Comparison of ENCODE assay signal across 8 cellular contexts in the genomic region with DNA sequence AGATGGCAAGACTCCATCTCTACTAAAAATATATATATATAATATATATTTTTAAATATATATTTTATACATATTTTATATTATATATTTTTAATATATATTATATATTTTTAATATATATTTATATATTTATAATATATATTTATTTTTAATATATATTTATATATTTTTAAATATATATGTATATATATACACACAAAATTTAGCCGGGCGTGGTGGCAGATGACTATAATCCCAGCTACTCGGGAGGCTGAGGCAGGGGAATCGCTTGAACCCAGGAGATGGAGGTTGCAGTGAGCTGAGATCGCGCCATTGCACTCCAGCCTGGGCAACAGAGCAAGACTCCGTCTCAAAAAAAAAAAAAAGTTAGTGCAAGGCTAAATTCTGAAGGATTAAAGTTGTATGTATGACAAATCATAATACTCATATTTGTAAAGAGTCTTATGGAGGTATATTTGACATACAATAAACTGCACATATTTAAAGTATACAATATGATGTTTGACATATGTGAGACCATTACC. TPM values are rescaled to one million over a fixed set of nuclear protein-coding genes. Genes with fewer than 3 reads are reported as not detected.
A peak's percentile ranks its signal among the peaks of the same experiment; 100 is the strongest.
DNase-seq lines count a peak whose midpoint lies in the region; ATAC-seq and TF ChIP-seq lines count a peak whose summit lies in the region.

No MANE protein-coding gene starts in this region.

- no peak for TF ChIP-seq CTCF in A673 (conservative IDR thresholded peaks at IDR 0.05; ENCODE audit: low read depth, low read length)
- no peak for TF ChIP-seq CTCF in mammary epithelial cell (conservative IDR thresholded peaks at IDR 0.05 in 1 of 2, IDR thresholded peaks at IDR 0.05 in 1 of 2; ENCODE audit: extremely low read depth in 1 of 2, insufficient read depth in 1 of 2, low read depth in 1 of 2, low read length in 2 of 2)
- TF ChIP-seq CTCF in GM10248 (IDR thresholded peaks at IDR 0.05; ENCODE audit: control extremely low read depth, extremely low read depth, low read depth, missing control alignments): no peak

- no peak overlapping the region for H3K9ac ChIP-seq in mammary epithelial cell (ENCODE audit: insufficient read depth, low read length)

- H3K27ac ChIP-seq in A673 (ENCODE audit: low read depth, low read length, poor library complexity, severe bottlenecking): peak overlapping the region; percentile 91
- H3K27ac ChIP-seq in mammary epithelial cell (ENCODE audit: insufficient read depth, low read depth, low read length): no peak overlapping the region

- H3K4me3 Mint-ChIP-seq in IgD-negative memory B cell: peak overlapping the region; percentile 93 to 99 (median 98)
- H3K4me3 Mint-ChIP-seq in natural killer cell treated with Interleukin-12 subunit alpha and Interleukin-12 subunit beta and Interleukin-15 and Interleukin-18, amount 100 ng/mL, for 72 hours: peak overlapping the region; percentile 98

- H3K27me3 Mint-ChIP-seq in IgD-negative memory B cell: no peaks in the 10 kb centered on the region
- no peaks in the 10 kb centered on the region for H3K27me3 Mint-ChIP-seq in natural killer cell treated with Interleukin-12 subunit alpha and Interleukin-12 subunit beta and Interleukin-15 and Interleukin-18, amount 100 ng/mL, for 72 hours

- peak overlapping the region; percentile 98 for H2AFZ ChIP-seq in mammary epithelial cell (ENCODE audit: low read depth, low read length)

- dilution Hi-C loops in mammary epithelial cell (cut with HindIII; ENCODE audit: low sequenced_read_pairs): no loop called here

- H3K4me1 ChIP-seq in A673 (ENCODE audit: insufficient read depth, low read length, poor library complexity, severe bottlenecking) (peaks cover 4% of the 10 kb centered on the region), mammary epithelial cell (ENCODE audit: insufficient read depth, low read length) (peaks cover 13% of the 10 kb centered on the region)

- H3K79me2 ChIP-seq in mammary epithelial cell (ENCODE audit: insufficient read depth, low read length): peaks cover 45% of the 10 kb centered on the region

- BruUV-seq in A673 (replicated peaks; lab: Mats Ljungman, UMichigan) (no TSS peak), mammary epithelial cell (replicated peaks; lab: Mats Ljungman, UMichigan) (no TSS peak)

- ATAC-seq in natural killer cell treated with Interleukin-12 subunit alpha and Interleukin-12 subunit beta and Interleukin-15 and Interleukin-18, amount 100 ng/mL, for 72 hours: no peak
- ATAC-seq in HG03135 (IDR thresholded peaks at IDR 0.05; ENCODE audit: unreplicated experiment) (no peak), GM21723 (IDR thresholded peaks at IDR 0.05; ENCODE audit: unreplicated experiment) (no peak), HG03571 (IDR thresholded peaks at IDR 0.05; ENCODE audit: unreplicated experiment) (no peak)

- H3K36me3 ChIP-seq in A673 (ENCODE audit: insufficient read depth, low read length, poor library complexity, severe bottlenecking): peaks cover 15% of the 10 kb centered on the region
- H3K36me3 ChIP-seq in mammary epithelial cell (ENCODE audit: insufficient read depth, low read length): peaks cover 10% of the 10 kb centered on the region

- in situ Hi-C loops in mammary epithelial cell (cut with MboI; ENCODE audit: low sequenced_read_pairs in 2 of 2): no loop called here

- H3K4me2 ChIP-seq in mammary epithelial cell (ENCODE audit: insufficient read depth, low read depth, low read length): peak overlapping the region; percentile 91

- no peaks in the 10 kb centered on the region for H3K36me3 Mint-ChIP-seq in IgD-negative memory B cell
- peaks cover 23% of the 10 kb centered on the region for H3K36me3 Mint-ChIP-seq in natural killer cell treated with Interleukin-12 subunit alpha and Interleukin-12 subunit beta and Interleukin-15 and Interleukin-18, amount 100 ng/mL, for 72 hours

- DNase-seq in A673 (ENCODE audit: low spot score): no peak
- no peak for DNase-seq in mammary epithelial cell
- DNase-seq in natural killer cell treated with Interleukin-12 subunit alpha and Interleukin-12 subunit beta and Interleukin-15 and Interleukin-18, amount 100 ng/mL, for 72 hours (ENCODE audit: low spot score): no peak
- DNase-seq in GM10248 (ENCODE audit: extremely low spot score): no peak

- CTCF ChIA-PET in A673 (lab: Charles Lee): no interaction called here
- CTCF ChIA-PET in mammary epithelial cell (lab: Charles Lee; ENCODE audit: low non-redundant PET): no interaction called here
- CTCF ChIA-PET in GM10248 (lab: Yijun Ruan, JAX): no interaction called here

- WGBS in mammary epithelial cell (ENCODE audit: low coverage, missing lambda C conversion rate): 95% methylated on average over 6 of the region's 7 CpGs

- H3K9me3 ChIP-seq in A673 (ENCODE audit: low read depth, low read length, poor library complexity, severe bottlenecking) (no peaks in the 10 kb centered on the region), mammary epithelial cell (replicated peaks; ENCODE audit: insufficient read depth, low read length) (no peaks in the 10 kb centered on the region)

- H3K27me3 ChIP-seq in A673 (replicated peaks; ENCODE audit: insufficient read depth, low read depth, low read length, poor library complexity) (no peaks in the 10 kb centered on the region), mammary epithelial cell (ENCODE audit: insufficient read depth, low read length) (no peaks in the 10 kb centered on the region)

- peaks cover 15 to 18% (median 15%) of the 10 kb centered on the region in 3 donors for H3K4me1 Mint-ChIP-seq in IgD-negative memory B cell
- H3K4me1 Mint-ChIP-seq in natural killer cell treated with Interleukin-12 subunit alpha and Interleukin-12 subunit beta and Interleukin-15 and Interleukin-18, amount 100 ng/mL, for 72 hours (ENCODE audit: low read depth in 2 of 2): peaks cover 25 to 38% of the 10 kb centered on the region in 2 donors

- intact Hi-C loops in A673 (cut with micrococcal nuclease; ENCODE audit: unreplicated experiment) (loop anchor here (1.0 to 2.0 kb wide), 2 partner anchors 8 to 27 kb away; a partner anchor contains a TSS), mammary epithelial cell (cut with micrococcal nuclease) (loop anchor here (1.0 kb wide), 2 partner anchors 7 to 74 kb away; a partner anchor contains a TSS)

- H3K4me3 ChIP-seq in A673 (ENCODE audit: low read depth, low read length, poor library complexity, severe bottlenecking): peak overlapping the region; percentile 96
- no peak overlapping the region for H3K4me3 ChIP-seq in mammary epithelial cell (replicated peaks in 1 of 3; ENCODE audit: insufficient read depth in 1 of 3, low read depth in 2 of 3, low read length in 3 of 3)

- POLR2A ChIA-PET in A673 (lab: Charles Lee; ENCODE audit: low non-redundant PET) (no interaction called here), GM10248 (lab: Yijun Ruan, JAX) (no interaction called here)

- no peaks in the 10 kb centered on the region for H4K20me1 ChIP-seq in mammary epithelial cell (ENCODE audit: insufficient read depth, low read length)

- H3K9me3 Mint-ChIP-seq in IgD-negative memory B cell: no peaks in the 10 kb centered on the region
- H3K9me3 Mint-ChIP-seq in natural killer cell treated with Interleukin-12 subunit alpha and Interleukin-12 subunit beta and Interleukin-15 and Interleukin-18, amount 100 ng/mL, for 72 hours: no peaks in the 10 kb centered on the region

- peak overlapping the region; percentile 92 to 97 (median 95) for H3K27ac Mint-ChIP-seq in IgD-negative memory B cell
- H3K27ac Mint-ChIP-seq in natural killer cell treated with Interleukin-12 subunit alpha and Interleukin-12 subunit beta and Interleukin-15 and Interleukin-18, amount 100 ng/mL, for 72 hours: peak overlapping the region; percentile 92 to 99

RNA-seq across cellular contexts. Expression of a gene that starts 7.7 kb away (rescaled TPM):
- 54.1 and 59.4 TPM in 2 replicates for total RNA-seq in A673 (2021)
- 19.3 TPM for polyA plus RNA-seq in IgD-negative memory B cell
- total RNA-seq in mammary epithelial cell: 10 to 100 TPM; 27.3 to 42.0 TPM
- polyA plus RNA-seq in mammary epithelial cell: 14.3 TPM
- polyA minus RNA-seq in mammary epithelial cell: 6.7 TPM
- total RNA-seq in natural killer cell treated with Interleukin-12 subunit alpha and Interleukin-12 subunit beta and Interleukin-15 and Interleukin-18, amount 100 ng/mL, for 72 hours: 10 to 100 TPM; 50.8 to 55.2 TPM

RNA-seq across cellular contexts. Expression of a gene that starts 27.7 kb away (rescaled TPM):
- 955 and 970 TPM in 2 replicates for total RNA-seq in A673 (2021)
- 274 TPM for polyA plus RNA-seq in IgD-negative memory B cell
- 100 to 1,000 TPM; 357 to 921 TPM for total RNA-seq in mammary epithelial cell
- 425 TPM for polyA plus RNA-seq in mammary epithelial cell
- polyA minus RNA-seq in mammary epithelial cell: 179 TPM
- 100 to 1,000 TPM; 621 to 706 TPM for total RNA-seq in natural killer cell treated with Interleukin-12 subunit alpha and Interleukin-12 subunit beta and Interleukin-15 and Interleukin-18, amount 100 ng/mL, for 72 hours
